Comparison of ENCODE assay signal across 28 cellular contexts in genomic region chr12:47896022-47896421, GRCh38. TPM values are rescaled to one million over a fixed set of nuclear protein-coding genes. Genes with fewer than 3 reads are reported as not detected.
A peak's percentile ranks its signal among the peaks of the same experiment; 100 is the strongest.
DNase-seq lines count a peak whose midpoint lies in the region; ATAC-seq and TF ChIP-seq lines count a peak whose summit lies in the region.
"Had no signal": no experiment of that assay in that cellular context is flagged by ENCODE, and none has a peak within 500 bp of the region (broad histone marks: within the 10 kb centered on the region; RNA-seq: fewer than 3 reads in every experiment).

No MANE protein-coding gene starts in this region.

- TF ChIP-seq CTCF in VCaP (conservative IDR thresholded peaks at IDR 0.05), result no peak
- no peak for TF ChIP-seq CTCF in sigmoid colon (IDR thresholded peaks at IDR 0.05)

- no peaks in the 10 kb centered on the region for H3K27me3 Mint-ChIP-seq in activated T-cell treated with anti-CD3 and anti-CD28 coated beads, Interleukin-2, amount 50 U/mL, for 24 hours
- H3K27me3 Mint-ChIP-seq: activated naive CD8-positive, alpha-beta T cell treated with anti-CD3 and anti-CD28 coated beads, Interleukin-2, amount 50 U/mL, for 24 hours; T-helper 17 cell had no signal

- no peak overlapping the region for H3K4me3 Mint-ChIP-seq in activated T-cell treated with anti-CD3 and anti-CD28 coated beads, Interleukin-2, amount 50 U/mL, for 24 hours
- H3K4me3 Mint-ChIP-seq in stimulated activated effector memory CD8-positive, alpha-beta T cell treated with anti-CD3 and anti-CD28 coated beads, Interleukin-12 subunit alpha, Interleukin-12 subunit beta, amount 100 ng/mL, for 72 hours, result no peak overlapping the region
- H3K4me3 Mint-ChIP-seq: activated naive CD8-positive, alpha-beta T cell treated with anti-CD3 and anti-CD28 coated beads, Interleukin-2, amount 50 U/mL, for 24 hours; mesothelial cell of epicardium; natural killer cell treated with Interleukin-12 subunit alpha and Interleukin-12 subunit beta and Interleukin-15 and Interleukin-18, amount 100 ng/mL, for 72 hours; T-helper 17 cell had no signal

- peaks cover 78% of the 10 kb centered on the region for H3K4me1 Mint-ChIP-seq in activated T-cell treated with anti-CD3 and anti-CD28 coated beads, Interleukin-2, amount 50 U/mL, for 24 hours (ENCODE audit: low read depth)
- peaks cover 81% of the 10 kb centered on the region for H3K4me1 Mint-ChIP-seq in stimulated activated effector memory CD8-positive, alpha-beta T cell treated with anti-CD3 and anti-CD28 coated beads, Interleukin-12 subunit alpha, Interleukin-12 subunit beta, amount 100 ng/mL, for 72 hours

- TF ChIP-seq POLR2A in sigmoid colon (IDR thresholded peaks at IDR 0.05), result no peak

- 30 to 80% methylated on average over 4 of the region's 4 CpGs for WGBS in sigmoid colon, 2 donors

- no peaks in the 10 kb centered on the region for H3K4me1 ChIP-seq in sigmoid colon
- H3K4me1 ChIP-seq: testis, uterus had no signal

- H3K9me3 ChIP-seq in sigmoid colon, result no peaks in the 10 kb centered on the region
- H3K9me3 ChIP-seq: body of pancreas, heart right ventricle, left lung, ovary, spleen, testis, uterus had no signal

- peak overlapping the region; percentile 37 for H3K27ac Mint-ChIP-seq in activated T-cell treated with anti-CD3 and anti-CD28 coated beads, Interleukin-2, amount 50 U/mL, for 24 hours
- H3K27ac Mint-ChIP-seq in stimulated activated effector memory CD8-positive, alpha-beta T cell treated with anti-CD3 and anti-CD28 coated beads, Interleukin-12 subunit alpha, Interleukin-12 subunit beta, amount 100 ng/mL, for 72 hours, result peak overlapping the region; percentile 52
- H3K27ac Mint-ChIP-seq: activated naive CD8-positive, alpha-beta T cell treated with anti-CD3 and anti-CD28 coated beads, Interleukin-2, amount 50 U/mL, for 24 hours; mesothelial cell of epicardium; natural killer cell treated with Interleukin-12 subunit alpha and Interleukin-12 subunit beta and Interleukin-15 and Interleukin-18, amount 100 ng/mL, for 72 hours; T-helper 17 cell had no signal

- intact Hi-C loops in sigmoid colon (cut with DNase I), result no loop called here

- no peak for ATAC-seq in stimulated activated effector memory CD8-positive, alpha-beta T cell treated with anti-CD3 and anti-CD28 coated beads, Interleukin-12 subunit alpha, Interleukin-12 subunit beta, amount 100 ng/mL, for 72 hours
- ATAC-seq in GM18909 (IDR thresholded peaks at IDR 0.05; ENCODE audit: poor library complexity, unreplicated experiment) (no peak), GM21576 (IDR thresholded peaks at IDR 0.05; ENCODE audit: unreplicated experiment) (no peak)
- ATAC-seq: activated naive CD8-positive, alpha-beta T cell treated with anti-CD3 and anti-CD28 coated beads, Interleukin-2, amount 50 U/mL, for 24 hours; heart right ventricle; left lung; natural killer cell treated with Interleukin-12 subunit alpha and Interleukin-12 subunit beta and Interleukin-15 and Interleukin-18, amount 100 ng/mL, for 72 hours; T-helper 17 cell had no signal

- H3K36me3 ChIP-seq in sigmoid colon, result no peaks in the 10 kb centered on the region
- H3K36me3 ChIP-seq: ovary, spleen, uterus had no signal

- TF ChIP-seq EP300 in sigmoid colon (IDR thresholded peaks at IDR 0.05), result no peak

- H3K27ac ChIP-seq in VCaP, result peak overlapping the region; percentile 64
- peak overlapping the region; percentile 44 for H3K27ac ChIP-seq in epithelial cell of prostate
- H3K27ac ChIP-seq in sigmoid colon, result no peak overlapping the region
- H3K27ac ChIP-seq: body of pancreas, heart right ventricle, left lung, ovary, spleen, testis, uterus had no signal

- no peaks in the 10 kb centered on the region for H3K9me3 Mint-ChIP-seq in activated T-cell treated with anti-CD3 and anti-CD28 coated beads, Interleukin-2, amount 50 U/mL, for 24 hours
- no peaks in the 10 kb centered on the region for H3K9me3 Mint-ChIP-seq in stimulated activated effector memory CD8-positive, alpha-beta T cell treated with anti-CD3 and anti-CD28 coated beads, Interleukin-12 subunit alpha, Interleukin-12 subunit beta, amount 100 ng/mL, for 72 hours
- H3K9me3 Mint-ChIP-seq: activated naive CD8-positive, alpha-beta T cell treated with anti-CD3 and anti-CD28 coated beads, Interleukin-2, amount 50 U/mL, for 24 hours; mesothelial cell of epicardium; natural killer cell treated with Interleukin-12 subunit alpha and Interleukin-12 subunit beta and Interleukin-15 and Interleukin-18, amount 100 ng/mL, for 72 hours had no signal

- no peaks in the 10 kb centered on the region for H3K27me3 ChIP-seq in sigmoid colon
- H3K27me3 ChIP-seq: body of pancreas, left lung, ovary, testis, uterus had no signal

- no peak for DNase-seq in activated T-cell treated with anti-CD3 and anti-CD28 coated beads, Interleukin-2, amount 50 U/mL, for 24 hours
- DNase-seq in activated T-cell treated with anti-CD3 and anti-CD28 coated beads, Interleukin-2, amount 50 U/mL, for 48 hours, result no peak
- DNase-seq in epithelial cell of prostate (ENCODE audit: low read depth, low spot score) (no peak), sigmoid colon (no peak)
- DNase-seq in stimulated activated effector memory CD8-positive, alpha-beta T cell treated with anti-CD3 and anti-CD28 coated beads, Interleukin-12 subunit alpha, Interleukin-12 subunit beta, amount 100 ng/mL, for 72 hours (ENCODE audit: low spot score in 2 of 2), result no peak
- DNase-seq: activated CD4-positive, alpha-beta T cell treated with anti-CD3 and anti-CD28 coated beads for 48 hours; activated naive CD8-positive, alpha-beta T cell treated with anti-CD3 and anti-CD28 coated beads, Interleukin-2, amount 50 U/mL, for 24 hours; C1 segment of cervical spinal cord; effector CD8-positive, alpha-beta T cell; erythroblast; heart right ventricle; left lung; NCI-H1436; NCI-H2107; NCI-H510A treated with DMSO at 0.1 percent for 48 hours; ovary; spleen; stimulated activated CD4-positive, alpha-beta T cell treated with anti-CD3 and anti-CD28 coated beads, Interleukin-4, amount 100 ng/mL, for 1 hour; stimulated activated naive CD4-positive, alpha-beta T cell; T-helper 17 cell; testis; uterus had no signal

- H3K36me3 Mint-ChIP-seq in activated T-cell treated with anti-CD3 and anti-CD28 coated beads, Interleukin-2, amount 50 U/mL, for 24 hours (ENCODE audit: low read depth), result peaks cover 98% of the 10 kb centered on the region
- peaks cover 98% of the 10 kb centered on the region for H3K36me3 Mint-ChIP-seq in stimulated activated effector memory CD8-positive, alpha-beta T cell treated with anti-CD3 and anti-CD28 coated beads, Interleukin-12 subunit alpha, Interleukin-12 subunit beta, amount 100 ng/mL, for 72 hours
- H3K36me3 Mint-ChIP-seq: mesothelial cell of epicardium; natural killer cell treated with Interleukin-12 subunit alpha and Interleukin-12 subunit beta and Interleukin-15 and Interleukin-18, amount 100 ng/mL, for 72 hours had no signal

- H3K4me3 ChIP-seq in sigmoid colon, result no peak overlapping the region
- H3K4me3 ChIP-seq: body of pancreas, heart right ventricle, left lung, ovary, spleen, testis, uterus had no signal

RNA-seq across cellular contexts. Expression of gene VDR, which starts 8.8 kb away (rescaled TPM):
- 1 to 10 TPM in 3 of 4 donors, under 1 TPM in 1; 0.71 to 2.5 (median 1.5) TPM for total RNA-seq in sigmoid colon
- 10 to 100 TPM; 36.0 to 69.1 (median 60.5) TPM for polyA plus RNA-seq in sigmoid colon

Comparison
In these comparisons a context has a peak if more than half of its experiments do, and no peak if none do; other contexts are left out.
1. H3K27ac ChIP-seq: peak in VCaP (single experiment) and epithelial cell of prostate (single experiment); none in sigmoid colon (0 of 4).